9 cellular contexts compared by ENCODE assay signal in the genomic region with DNA sequence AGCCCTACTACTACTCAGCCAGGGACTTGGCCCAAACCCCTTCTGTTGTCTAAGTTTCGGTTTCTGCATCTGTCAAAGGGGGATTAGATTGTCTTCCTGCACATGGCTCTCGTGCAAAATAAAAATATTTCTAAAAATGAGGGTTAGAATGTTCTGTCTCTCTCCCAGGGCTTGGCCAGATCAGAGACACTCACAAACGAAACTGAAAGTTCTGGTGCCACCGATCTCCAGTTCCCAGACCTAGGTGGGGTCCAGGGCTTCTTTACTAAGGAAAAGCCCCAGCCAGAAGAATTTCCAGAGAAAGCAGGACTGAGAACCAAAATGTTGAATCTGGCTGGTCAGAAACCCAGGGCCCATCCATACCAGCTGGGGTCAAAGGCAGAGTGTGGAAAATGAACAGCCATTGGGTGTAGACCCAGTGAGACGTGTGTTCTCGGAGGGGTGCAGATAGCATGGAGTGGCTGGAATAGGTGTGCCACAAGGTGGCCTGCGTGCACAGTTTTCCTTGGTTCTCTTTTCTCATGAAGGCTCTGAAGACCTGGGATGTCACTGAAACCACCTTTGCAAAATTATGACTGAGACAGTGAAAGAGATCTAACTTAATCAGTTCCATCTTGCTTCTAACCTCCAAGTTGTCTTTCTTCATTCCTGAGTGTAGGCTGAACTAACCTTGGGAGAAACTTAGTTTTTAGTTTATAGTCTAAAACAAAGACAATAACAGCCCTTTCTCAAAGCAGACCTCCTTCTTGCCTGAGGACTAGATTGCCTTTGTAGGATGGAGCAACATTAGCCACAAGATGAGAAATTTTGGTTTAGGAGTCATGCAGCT.
DNase-seq lines count a peak whose midpoint lies in the region; ATAC-seq, FAIRE-seq and TF ChIP-seq lines count a peak whose summit lies in the region.
"Had no signal": no experiment of that assay in that cellular context is flagged by ENCODE, and none has a peak within 500 bp of the region (broad histone marks: within the 10 kb centered on the region; RNA-seq: fewer than 3 reads in every experiment).

No MANE protein-coding gene starts in this region.

- H3K27ac ChIP-seq in OCI-LY3 (ENCODE audit: low read length) (no peak overlapping the region), skin epidermis (peak overlapping the region in 20 of 21 experiments; percentile 39 to 93 (median 84))

- FAIRE-seq in GM18507 (lab: Jason Lieb, UNC), result peak; percentile 74

- H3K4me1 ChIP-seq in OCI-LY3 (ENCODE audit: low read length), result peaks cover 36% of the 10 kb centered on the region
- no peaks in the 10 kb centered on the region for H3K4me1 ChIP-seq in endocrine pancreas (ENCODE audit: control insufficient read depth, insufficient read depth, low read length)

- no peaks in the 10 kb centered on the region for H4K20me1 ChIP-seq in OCI-LY3 (ENCODE audit: insufficient read depth, low read length)

- peak; percentile 35 for TF ChIP-seq CTCF in OCI-LY3 (IDR thresholded peaks at IDR 0.05; ENCODE audit: low read depth, low read length)

- H3K4me3 ChIP-seq in OCI-LY3 (ENCODE audit: low read length) (peak overlapping the region; percentile 65), endocrine pancreas (ENCODE audit: control insufficient read depth, insufficient read depth, low read length) (no peak overlapping the region), skin epidermis (peak overlapping the region in 5 of 7 experiments; percentile 2 to 39 (median 19))
- H3K4me3 ChIP-seq: ovary had no signal

- H2AFZ ChIP-seq in OCI-LY3 (ENCODE audit: low read depth, low read length), result peak overlapping the region; percentile 60; the same call in 1 of the 2 replicates

- no peak for ATAC-seq in GM18520 (IDR thresholded peaks at IDR 0.05; ENCODE audit: unreplicated experiment)

- no peaks in the 10 kb centered on the region for H3K36me3 ChIP-seq in OCI-LY3 (replicated peaks; ENCODE audit: low read depth, low read length)
- no peaks in the 10 kb centered on the region for H3K36me3 ChIP-seq in endocrine pancreas (ENCODE audit: control insufficient read depth, insufficient read depth, low read length)
- H3K36me3 ChIP-seq: ovary had no signal

- H3K9me3 ChIP-seq in OCI-LY3 (ENCODE audit: insufficient read depth, low read length), result no peaks in the 10 kb centered on the region; the same call in 1 of the 2 replicates
- no peaks in the 10 kb centered on the region for H3K9me3 ChIP-seq in endocrine pancreas (ENCODE audit: control insufficient read depth, low read length)
- H3K9me3 ChIP-seq: ovary had no signal

- DNase-seq in GM18507 (ENCODE audit: extremely low spot score, insufficient read length, low read depth), result no peak
- DNase-seq in NCI-H1105 (lab: John Stamatoyannopoulos, UW), result no peak
- no peak for DNase-seq in inferior parietal cortex (ENCODE audit: extremely low spot score)
- no peak for DNase-seq in NCI-H510A (lab: John Stamatoyannopoulos, UW)

- H3K79me2 ChIP-seq in OCI-LY3 (ENCODE audit: low read length), result no peaks in the 10 kb centered on the region

- peak overlapping the region; percentile 81 for H3K4me2 ChIP-seq in OCI-LY3 (ENCODE audit: low read length)

- H3K27me3 ChIP-seq in OCI-LY3 (ENCODE audit: low read depth, low read length), result no peaks in the 10 kb centered on the region
- H3K27me3 ChIP-seq in endocrine pancreas (ENCODE audit: control insufficient read depth, insufficient read depth, low read length), result no peaks in the 10 kb centered on the region
- H3K27me3 ChIP-seq: ovary had no signal

- H3K9ac ChIP-seq in OCI-LY3 (ENCODE audit: low read length) (peak overlapping the region; percentile 38; the same call in 1 of the 2 replicates), endocrine pancreas (ENCODE audit: control insufficient read depth, insufficient read depth, low read length) (peak overlapping the region; percentile 21)
